Comparison of ENCODE assay signal across 22 cellular contexts in the genomic region with DNA sequence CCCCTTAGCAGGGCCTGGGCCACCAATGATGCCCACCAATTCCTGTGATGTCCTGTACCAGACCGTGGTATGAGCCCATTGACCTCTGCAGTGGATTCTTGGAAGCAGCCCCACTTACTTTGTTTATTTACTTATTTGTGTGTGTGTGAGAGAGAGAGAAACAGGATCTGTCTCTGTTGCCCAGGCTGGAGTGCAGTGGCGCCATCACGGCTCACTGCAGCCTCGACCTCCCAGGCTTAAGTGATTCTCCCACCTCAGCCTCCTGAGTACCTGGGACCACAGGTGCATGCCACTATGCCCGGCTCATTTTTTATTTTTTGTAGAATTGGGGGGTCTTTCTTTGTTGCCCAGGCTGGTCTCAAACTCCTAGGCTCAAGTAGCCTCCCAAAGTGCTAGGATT. TPM values are rescaled to one million over a fixed set of nuclear protein-coding genes. Genes with fewer than 3 reads are reported as not detected.
DNase-seq lines count a peak whose midpoint lies in the region; ATAC-seq and TF ChIP-seq lines count a peak whose summit lies in the region.
"Had no signal": no experiment of that assay in that cellular context is flagged by ENCODE, and none has a peak within 500 bp of the region (broad histone marks: within the 10 kb centered on the region; RNA-seq: fewer than 3 reads in every experiment).

No MANE protein-coding gene starts in this region.

- H3K27me3 Mint-ChIP-seq in activated naive CD8-positive, alpha-beta T cell treated with anti-CD3 and anti-CD28 coated beads, Interleukin-2, amount 10 ng/mL, durations not matched to agents 7 days and 5 days, result no peaks in the 10 kb centered on the region
- H3K27me3 Mint-ChIP-seq in activated naive CD8-positive, alpha-beta T cell treated with anti-CD3 and anti-CD28 coated beads, Interleukin-2, amount 50 U/mL, for 24 hours, result no peaks in the 10 kb centered on the region
- H3K27me3 Mint-ChIP-seq: CD8-positive, alpha-beta memory T cell had no signal

- no peaks in the 10 kb centered on the region for H3K27me3 ChIP-seq in esophagus muscularis mucosa
- H3K27me3 ChIP-seq in neutrophil, result no peaks in the 10 kb centered on the region
- no peaks in the 10 kb centered on the region for H3K27me3 ChIP-seq in vagina
- H3K27me3 ChIP-seq: breast epithelium, pancreas had no signal

- H3K27ac Mint-ChIP-seq in activated naive CD8-positive, alpha-beta T cell treated with anti-CD3 and anti-CD28 coated beads, Interleukin-2, amount 10 ng/mL, durations not matched to agents 7 days and 5 days, result peak overlapping the region; percentile 61
- H3K27ac Mint-ChIP-seq in activated naive CD8-positive, alpha-beta T cell treated with anti-CD3 and anti-CD28 coated beads, Interleukin-2, amount 50 U/mL, for 24 hours, result no peak overlapping the region

- H3K9me3 ChIP-seq in esophagus muscularis mucosa (no peaks in the 10 kb centered on the region), neutrophil (no peaks in the 10 kb centered on the region), vagina (no peaks in the 10 kb centered on the region)
- H3K9me3 ChIP-seq: breast epithelium, HAP-1, pancreas had no signal

- H3K9me3 Mint-ChIP-seq in activated naive CD8-positive, alpha-beta T cell treated with anti-CD3 and anti-CD28 coated beads, Interleukin-2, amount 10 ng/mL, durations not matched to agents 7 days and 5 days, result no peaks in the 10 kb centered on the region
- H3K9me3 Mint-ChIP-seq in activated naive CD8-positive, alpha-beta T cell treated with anti-CD3 and anti-CD28 coated beads, Interleukin-2, amount 50 U/mL, for 24 hours, result no peaks in the 10 kb centered on the region
- H3K9me3 Mint-ChIP-seq: CD8-positive, alpha-beta memory T cell had no signal

- H3K36me3 ChIP-seq in esophagus muscularis mucosa (peaks cover 0 to 17% (median 11%) of the 10 kb centered on the region in 4 donors), neutrophil (peaks cover 28% of the 10 kb centered on the region), vagina (no peaks in the 10 kb centered on the region)
- H3K36me3 ChIP-seq: breast epithelium, HAP-1, pancreas had no signal

- TF ChIP-seq POLR2A in esophagus muscularis mucosa (IDR thresholded peaks at IDR 0.05; ENCODE audit: low read depth), result no peak
- no peak for TF ChIP-seq POLR2A in vagina (IDR thresholded peaks at IDR 0.05)

- 88% methylated on average over 5 of the region's 5 CpGs for WGBS in esophagus muscularis mucosa

- no peak for TF ChIP-seq CTCF in esophagus muscularis mucosa (IDR thresholded peaks at IDR 0.05)
- TF ChIP-seq CTCF in neutrophil (IDR thresholded peaks at IDR 0.05), result no peak
- no peak for TF ChIP-seq CTCF in vagina (IDR thresholded peaks at IDR 0.05)

- POLR2A ChIA-PET in activated naive CD8-positive, alpha-beta T cell treated with anti-CD3 and anti-CD28 coated beads, Interleukin-2, amount 10 ng/mL, durations not matched to agents 7 days and 5 days (lab: Charles Lee), result interaction anchor here (1.4 kb wide), 1 partner anchor 12 kb away, joined by 4 read pairs; no protein-coding TSS in a partner anchor

- DNase-seq in activated naive CD8-positive, alpha-beta T cell treated with anti-CD3 and anti-CD28 coated beads, Interleukin-2, amount 10 ng/mL, durations not matched to agents 7 days and 5 days, result no peak
- no peak for DNase-seq in activated naive CD8-positive, alpha-beta T cell treated with anti-CD3 and anti-CD28 coated beads, Interleukin-2, amount 50 U/mL, for 24 hours
- DNase-seq in esophagus muscularis mucosa (ENCODE audit: extremely low spot score) (no peak), vagina (ENCODE audit: extremely low spot score in 2 of 2) (no peak), DMS153 treated with DMSO at 0.1 percent for 48 hours (lab: John Stamatoyannopoulos, UW; ENCODE audit: unreplicated experiment) (no peak), DMS79 treated with DMSO at 0.1 percent for 48 hours (lab: John Stamatoyannopoulos, UW) (no peak)
- DNase-seq: activated CD4-positive, alpha-beta T cell treated with anti-CD3 and anti-CD28 coated beads for 48 hours; activated naive CD4-positive, alpha-beta T cell treated with anti-CD3 and anti-CD28 coated beads, Interleukin-2, amount 50 U/mL, for 16 hours; activated T-cell treated with anti-CD3 and anti-CD28 coated beads for 4 hours; CD8-positive, alpha-beta memory T cell; effector memory CD4-positive, alpha-beta T cell; hypothalamus; midbrain; NCI-H1436; NCI-H774; pancreas had no signal

- peak overlapping the region; percentile 68 to 84 (median 76) for H3K27ac ChIP-seq in esophagus muscularis mucosa (replicated peaks in 1 of 4)
- peak overlapping the region; percentile 99 for H3K27ac ChIP-seq in neutrophil
- peak overlapping the region; percentile 86 for H3K27ac ChIP-seq in vagina
- H3K27ac ChIP-seq: breast epithelium, PC-9, SK-N-MC had no signal

- no peak for ATAC-seq in activated naive CD8-positive, alpha-beta T cell treated with anti-CD3 and anti-CD28 coated beads, Interleukin-2, amount 10 ng/mL, durations not matched to agents 7 days and 5 days (ENCODE audit: low read depth)
- ATAC-seq in activated naive CD8-positive, alpha-beta T cell treated with anti-CD3 and anti-CD28 coated beads, Interleukin-2, amount 50 U/mL, for 24 hours, result no peak
- ATAC-seq in GM21526 (IDR thresholded peaks at IDR 0.05; ENCODE audit: low FRiP score, unreplicated experiment), result no peak
- ATAC-seq: pancreas had no signal

- peaks cover 11 to 83% (median 62%) of the 10 kb centered on the region in 4 donors for H3K4me1 ChIP-seq in esophagus muscularis mucosa
- H3K4me1 ChIP-seq in neutrophil (ENCODE audit: control insufficient read depth in 1 of 2, insufficient read depth in 1 of 2, low read depth in 1 of 2, low read length in 1 of 2), result peaks cover 50 to 52% of the 10 kb centered on the region in 2 experiments
- peaks cover 59% of the 10 kb centered on the region for H3K4me1 ChIP-seq in vagina
- H3K4me1 ChIP-seq: breast epithelium, HAP-1, pancreas had no signal

- H3K4me3 Mint-ChIP-seq in activated naive CD8-positive, alpha-beta T cell treated with anti-CD3 and anti-CD28 coated beads, Interleukin-2, amount 10 ng/mL, durations not matched to agents 7 days and 5 days, result no peak overlapping the region
- no peak overlapping the region for H3K4me3 Mint-ChIP-seq in activated naive CD8-positive, alpha-beta T cell treated with anti-CD3 and anti-CD28 coated beads, Interleukin-2, amount 50 U/mL, for 24 hours

- peaks cover 29% of the 10 kb centered on the region for H3K4me1 Mint-ChIP-seq in activated naive CD8-positive, alpha-beta T cell treated with anti-CD3 and anti-CD28 coated beads, Interleukin-2, amount 10 ng/mL, durations not matched to agents 7 days and 5 days
- H3K4me1 Mint-ChIP-seq in activated naive CD8-positive, alpha-beta T cell treated with anti-CD3 and anti-CD28 coated beads, Interleukin-2, amount 50 U/mL, for 24 hours, result peaks cover 38% of the 10 kb centered on the region

- intact Hi-C loops in esophagus muscularis mucosa (cut with DNase I), result no loop called here
- intact Hi-C loops in vagina (cut with DNase I), result no loop called here

- H3K36me3 Mint-ChIP-seq in activated naive CD8-positive, alpha-beta T cell treated with anti-CD3 and anti-CD28 coated beads, Interleukin-2, amount 10 ng/mL, durations not matched to agents 7 days and 5 days, result peaks cover 20% of the 10 kb centered on the region
- H3K36me3 Mint-ChIP-seq in activated naive CD8-positive, alpha-beta T cell treated with anti-CD3 and anti-CD28 coated beads, Interleukin-2, amount 50 U/mL, for 24 hours (ENCODE audit: low read depth), result peaks cover 6% of the 10 kb centered on the region

- no peak for TF ChIP-seq EP300 in esophagus muscularis mucosa (IDR thresholded peaks at IDR 0.05)

- H3K4me3 ChIP-seq in esophagus muscularis mucosa (no peak overlapping the region), neutrophil (ENCODE audit: low read depth in 1 of 2, low read length in 1 of 2) (no peak overlapping the region), vagina (no peak overlapping the region)
- H3K4me3 ChIP-seq: breast epithelium, HAP-1, pancreas, PC-9, SK-N-MC had no signal

RNA-seq across cellular contexts. Expression of a gene that starts 13.0 kb away (rescaled TPM):
- 100 to 1,000 TPM; 275 to 285 TPM for total RNA-seq in activated naive CD8-positive, alpha-beta T cell treated with anti-CD3 and anti-CD28 coated beads, Interleukin-2, amount 10 ng/mL, durations not matched to agents 7 days and 5 days
- 10 to 100 TPM; 52.6 to 73.3 (median 57.7) TPM for total RNA-seq in esophagus muscularis mucosa
- total RNA-seq in vagina, result 100 TPM

RNA-seq across cellular contexts. Expression of a gene that starts 13.3 kb away (rescaled TPM):
- total RNA-seq in activated naive CD8-positive, alpha-beta T cell treated with anti-CD3 and anti-CD28 coated beads, Interleukin-2, amount 10 ng/mL, durations not matched to agents 7 days and 5 days, result 10 to 100 TPM; 50.7 to 51.7 TPM
- 1 to 10 TPM; 3.3 to 6.6 (median 4.6) TPM for total RNA-seq in esophagus muscularis mucosa
- total RNA-seq in vagina, result 4.7 TPM
